In the genomic region with DNA sequence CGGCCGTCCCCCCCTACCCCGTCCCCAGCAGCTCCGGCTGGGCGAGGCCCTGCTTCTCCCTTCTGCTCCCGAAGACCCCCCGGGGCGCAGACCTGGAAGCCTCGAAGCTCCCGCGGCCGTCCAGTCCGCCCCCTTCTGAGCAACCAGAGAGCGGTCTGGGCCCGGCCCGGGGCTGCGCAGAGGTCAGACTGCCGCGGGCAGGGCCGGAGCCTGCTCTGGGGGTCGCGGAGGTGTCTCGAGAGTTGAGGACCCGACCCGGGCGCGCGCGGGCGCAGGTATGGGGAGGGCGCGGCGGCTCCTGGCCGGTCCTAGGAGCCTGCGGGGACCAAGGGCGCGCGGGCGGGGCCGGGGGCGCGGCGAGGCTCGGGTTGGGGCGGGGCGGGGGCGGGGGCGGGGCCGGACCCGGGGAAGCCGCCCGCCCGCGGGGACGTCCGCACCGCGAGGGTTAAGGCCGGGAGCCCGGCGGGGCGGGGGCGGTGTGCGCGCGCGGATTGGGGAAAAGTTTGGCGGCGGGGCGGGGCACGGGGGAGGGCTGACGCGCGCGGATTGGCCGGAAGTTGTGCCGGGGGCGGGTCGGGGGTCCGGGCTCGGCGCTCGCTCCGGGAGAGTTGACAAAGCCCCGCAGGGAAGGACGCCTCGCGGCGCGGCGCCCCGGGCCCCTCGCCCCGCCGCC, we compare ENCODE assay signal across 8 cellular contexts. TPM values are rescaled to one million over a fixed set of nuclear protein-coding genes. Genes with fewer than 3 reads are reported as not detected.
DNase-seq lines count a peak whose midpoint lies in the region; ATAC-seq, FAIRE-seq and TF ChIP-seq lines count a peak whose summit lies in the region.

A gene with protein sequence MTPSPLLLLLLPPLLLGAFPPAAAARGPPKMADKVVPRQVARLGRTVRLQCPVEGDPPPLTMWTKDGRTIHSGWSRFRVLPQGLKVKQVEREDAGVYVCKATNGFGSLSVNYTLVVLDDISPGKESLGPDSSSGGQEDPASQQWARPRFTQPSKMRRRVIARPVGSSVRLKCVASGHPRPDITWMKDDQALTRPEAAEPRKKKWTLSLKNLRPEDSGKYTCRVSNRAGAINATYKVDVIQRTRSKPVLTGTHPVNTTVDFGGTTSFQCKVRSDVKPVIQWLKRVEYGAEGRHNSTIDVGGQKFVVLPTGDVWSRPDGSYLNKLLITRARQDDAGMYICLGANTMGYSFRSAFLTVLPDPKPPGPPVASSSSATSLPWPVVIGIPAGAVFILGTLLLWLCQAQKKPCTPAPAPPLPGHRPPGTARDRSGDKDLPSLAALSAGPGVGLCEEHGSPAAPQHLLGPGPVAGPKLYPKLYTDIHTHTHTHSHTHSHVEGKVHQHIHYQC (plus strand): TSS at position 605 of the 673 bp plus-strand sequence. CDS start 860 bp downstream, outside the sequence.

- H3K4me3 ChIP-seq in GM12865 (ENCODE audit: low read depth, low read length) (peak within 1 kb of the TSS; percentile 50), fibroblast of mammary gland (ENCODE audit: control insufficient read depth, low read depth, low read length) (peak within 1 kb of the TSS; percentile 46)

- peaks cover 4% of the 10 kb centered on the region for H3K4me1 Mint-ChIP-seq in activated T-helper 17 cell treated with anti-CD3 and anti-CD28 coated beads, Interleukin-2, amount 50 U/mL, for 72 hours
- H3K4me1 Mint-ChIP-seq in natural killer cell treated with Interleukin-12 subunit alpha and Interleukin-12 subunit beta and Interleukin-15 and Interleukin-18, amount 100 ng/mL, for 72 hours (ENCODE audit: low read depth in 2 of 2), result peaks cover 12 to 13% of the 10 kb centered on the region in 2 donors
- peaks cover 36% of the 10 kb centered on the region for H3K4me1 Mint-ChIP-seq in stimulated activated memory B cell treated with anti-CD40 and anti-IgM and Interleukin-4, amounts not matched to agents 10 μg/mL and 1 μg/mL and 100 μg/mL, for 72 hours

- no peak for FAIRE-seq in RCC 7860 (lab: Jason Lieb, UNC)

- H3K9me3 Mint-ChIP-seq in activated T-helper 17 cell treated with anti-CD3 and anti-CD28 coated beads, Interleukin-2, amount 50 U/mL, for 72 hours, result no peaks in the 10 kb centered on the region
- H3K9me3 Mint-ChIP-seq in natural killer cell treated with Interleukin-12 subunit alpha and Interleukin-12 subunit beta and Interleukin-15 and Interleukin-18, amount 100 ng/mL, for 72 hours, result no peaks in the 10 kb centered on the region
- peaks cover 2% of the 10 kb centered on the region for H3K9me3 Mint-ChIP-seq in stimulated activated memory B cell treated with anti-CD40 and anti-IgM and Interleukin-4, amounts not matched to agents 10 μg/mL and 1 μg/mL and 100 μg/mL, for 72 hours

- TF ChIP-seq CTCF in GM12865 (IDR thresholded peaks at IDR 0.05; ENCODE audit: insufficient read depth, low read depth, low read length, missing control alignments), result no peak
- TF ChIP-seq CTCF in fibroblast of mammary gland (conservative IDR thresholded peaks at IDR 0.05; ENCODE audit: control insufficient read depth, insufficient read depth, low read depth, low read length), result no peak

- H3K36me3 Mint-ChIP-seq in activated T-helper 17 cell treated with anti-CD3 and anti-CD28 coated beads, Interleukin-2, amount 50 U/mL, for 72 hours (ENCODE audit: low read depth), result no peaks in the 10 kb centered on the region
- H3K36me3 Mint-ChIP-seq in natural killer cell treated with Interleukin-12 subunit alpha and Interleukin-12 subunit beta and Interleukin-15 and Interleukin-18, amount 100 ng/mL, for 72 hours, result peaks cover 5% of the 10 kb centered on the region
- H3K36me3 Mint-ChIP-seq in stimulated activated memory B cell treated with anti-CD40 and anti-IgM and Interleukin-4, amounts not matched to agents 10 μg/mL and 1 μg/mL and 100 μg/mL, for 72 hours, result no peaks in the 10 kb centered on the region

- H3K27me3 Mint-ChIP-seq in activated T-helper 17 cell treated with anti-CD3 and anti-CD28 coated beads, Interleukin-2, amount 50 U/mL, for 72 hours, result peaks cover 24% of the 10 kb centered on the region
- peaks cover 24 to 25% of the 10 kb centered on the region in 2 donors for H3K27me3 Mint-ChIP-seq in natural killer cell treated with Interleukin-12 subunit alpha and Interleukin-12 subunit beta and Interleukin-15 and Interleukin-18, amount 100 ng/mL, for 72 hours
- H3K27me3 Mint-ChIP-seq in stimulated activated memory B cell treated with anti-CD40 and anti-IgM and Interleukin-4, amounts not matched to agents 10 μg/mL and 1 μg/mL and 100 μg/mL, for 72 hours, result peaks cover 34% of the 10 kb centered on the region

- peak; percentile 39 for ATAC-seq in HG03095 (IDR thresholded peaks at IDR 0.05; ENCODE audit: unreplicated experiment)
- ATAC-seq in activated T-helper 17 cell treated with anti-CD3 and anti-CD28 coated beads, Interleukin-2, amount 50 U/mL, for 72 hours (replicated peaks), result peak; percentile 69
- peak; percentile 73 to 79 for ATAC-seq in natural killer cell treated with Interleukin-12 subunit alpha and Interleukin-12 subunit beta and Interleukin-15 and Interleukin-18, amount 100 ng/mL, for 72 hours
- peak; percentile 73 for ATAC-seq in stimulated activated memory B cell treated with anti-CD40 and anti-IgM and Interleukin-4, amounts not matched to agents 10 μg/mL and 1 μg/mL and 100 μg/mL, for 72 hours

- H3K27ac Mint-ChIP-seq in activated T-helper 17 cell treated with anti-CD3 and anti-CD28 coated beads, Interleukin-2, amount 50 U/mL, for 72 hours, result peak within 1 kb of the TSS; percentile 88
- H3K27ac Mint-ChIP-seq in natural killer cell treated with Interleukin-12 subunit alpha and Interleukin-12 subunit beta and Interleukin-15 and Interleukin-18, amount 100 ng/mL, for 72 hours, result peak within 1 kb of the TSS; percentile 85 to 95
- peak within 1 kb of the TSS; percentile 78 for H3K27ac Mint-ChIP-seq in stimulated activated memory B cell treated with anti-CD40 and anti-IgM and Interleukin-4, amounts not matched to agents 10 μg/mL and 1 μg/mL and 100 μg/mL, for 72 hours

- H3K4me3 Mint-ChIP-seq in activated T-helper 17 cell treated with anti-CD3 and anti-CD28 coated beads, Interleukin-2, amount 50 U/mL, for 72 hours, result peak within 1 kb of the TSS; percentile 91
- peak within 1 kb of the TSS; percentile 90 for H3K4me3 Mint-ChIP-seq in natural killer cell treated with Interleukin-12 subunit alpha and Interleukin-12 subunit beta and Interleukin-15 and Interleukin-18, amount 100 ng/mL, for 72 hours
- peak within 1 kb of the TSS; percentile 93 for H3K4me3 Mint-ChIP-seq in stimulated activated memory B cell treated with anti-CD40 and anti-IgM and Interleukin-4, amounts not matched to agents 10 μg/mL and 1 μg/mL and 100 μg/mL, for 72 hours

- DNase-seq in GM12865 (ENCODE audit: low read depth) (peak; percentile 89), RCC 7860 (ENCODE audit: low spot score) (peak; percentile 70), fibroblast of mammary gland (ENCODE audit: low read depth) (peak; percentile 75), NCI-H1436 (lab: John Stamatoyannopoulos, UW) (no peak)
- peak; percentile 96 for DNase-seq in natural killer cell treated with Interleukin-12 subunit alpha and Interleukin-12 subunit beta and Interleukin-15 and Interleukin-18, amount 100 ng/mL, for 72 hours (ENCODE audit: low spot score)

RNA-seq across cellular contexts. Expression of the gene that starts here (rescaled TPM):
- 10 to 100 TPM; 12.0 to 16.7 TPM for total RNA-seq in activated T-helper 17 cell treated with anti-CD3 and anti-CD28 coated beads, Interleukin-2, amount 50 U/mL, for 72 hours
- total RNA-seq in natural killer cell treated with Interleukin-12 subunit alpha and Interleukin-12 subunit beta and Interleukin-15 and Interleukin-18, amount 100 ng/mL, for 72 hours, result 10 to 100 TPM; 15.2 to 16.6 TPM
